In the genomic region with DNA sequence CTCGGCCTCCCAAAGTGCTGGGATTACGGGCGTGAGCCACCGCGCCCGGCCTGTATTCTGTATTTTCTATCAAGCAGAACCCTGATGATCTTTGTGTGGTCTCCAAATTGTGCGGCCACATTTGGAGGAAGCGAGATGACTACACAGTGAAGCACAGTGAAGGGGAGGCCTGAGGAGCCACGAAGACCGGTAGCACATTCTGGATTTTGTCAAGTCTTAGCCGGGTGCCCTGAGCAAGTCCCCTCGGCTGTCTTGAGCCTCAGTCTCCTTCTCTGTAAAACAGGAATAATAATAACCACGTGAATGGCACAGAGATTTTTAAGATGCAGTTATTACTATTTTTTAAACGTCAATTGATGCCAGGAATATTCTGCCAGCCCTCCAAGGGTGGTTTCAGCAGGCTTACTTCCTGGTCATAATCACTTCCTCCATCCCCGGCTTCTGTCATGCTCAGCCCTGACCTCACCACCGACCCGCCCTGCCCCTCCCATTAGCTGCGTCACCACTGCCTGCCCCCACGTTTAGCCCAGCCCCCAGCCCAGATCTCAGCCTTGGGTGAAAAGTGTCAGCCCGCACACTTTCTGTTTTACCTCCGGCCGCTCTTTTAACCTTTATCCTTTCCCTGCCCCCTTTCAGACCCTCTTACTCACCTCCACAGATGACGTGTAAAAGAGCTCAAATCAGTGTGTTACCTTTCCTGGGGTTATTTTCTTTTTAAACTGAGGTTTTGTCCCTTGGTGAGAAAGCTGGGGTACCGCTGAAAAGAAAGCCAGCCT, we compare ENCODE assay signal across 8 cellular contexts. TPM values are rescaled to one million over a fixed set of nuclear protein-coding genes. Genes with fewer than 3 reads are reported as not detected.
DNase-seq lines count a peak whose midpoint lies in the region; ATAC-seq and TF ChIP-seq lines count a peak whose summit lies in the region.

No MANE protein-coding gene starts in this region.

- peak; percentile 92 for ATAC-seq in GM18907 (IDR thresholded peaks at IDR 0.05; ENCODE audit: unreplicated experiment)
- peak; percentile 97 for ATAC-seq in HG03064 (IDR thresholded peaks at IDR 0.05; ENCODE audit: low read depth, unreplicated experiment)

- peaks cover 2% of the 10 kb centered on the region for H3K9me3 Mint-ChIP-seq in activated naive CD4-positive, alpha-beta T cell treated with anti-CD3 and anti-CD28 coated beads for 36 hours
- H3K9me3 Mint-ChIP-seq in progenitor cell of endocrine pancreas (ENCODE audit: low read depth): peaks cover 8% of the 10 kb centered on the region

- peak overlapping the region; percentile 86 for H3K27ac Mint-ChIP-seq in activated naive CD4-positive, alpha-beta T cell treated with anti-CD3 and anti-CD28 coated beads for 36 hours
- peak overlapping the region; percentile 90 for H3K27ac Mint-ChIP-seq in progenitor cell of endocrine pancreas

- peak; percentile 95 for DNase-seq in RWPE1 (ENCODE audit: low spot score)
- DNase-seq in activated naive CD4-positive, alpha-beta T cell treated with anti-CD3 and anti-CD28 coated beads for 36 hours: peak; percentile 98
- peak in 36 of 42 donors; percentile 22 to 76 (median 50) for DNase-seq in head of caudate nucleus
- peak; percentile 41 for DNase-seq in progenitor cell of endocrine pancreas (ENCODE audit: low spot score, unreplicated experiment)
- peak; percentile 94 for DNase-seq in ureter (ENCODE audit: low spot score)
- DNase-seq in NCI-H1417 treated with DMSO at 0.1 percent for 48 hours (lab: John Stamatoyannopoulos, UW): no peak

- intact Hi-C loops in activated naive CD4-positive, alpha-beta T cell treated with anti-CD3 and anti-CD28 coated beads for 36 hours (cut with micrococcal nuclease): loop anchor here (1.0 kb wide), 6 partner anchors 9 to 337 kb away; a partner anchor contains a TSS
- intact Hi-C loops in head of caudate nucleus (cut with DNase I): no loop called here

- H3K36me3 Mint-ChIP-seq in activated naive CD4-positive, alpha-beta T cell treated with anti-CD3 and anti-CD28 coated beads for 36 hours (ENCODE audit: low read depth): no peaks in the 10 kb centered on the region
- H3K36me3 Mint-ChIP-seq in progenitor cell of endocrine pancreas (ENCODE audit: insufficient read depth): no peaks in the 10 kb centered on the region

- POLR2A ChIA-PET in RWPE1 (lab: Yijun Ruan, JAX; ENCODE audit: low non-redundant PET): interaction anchor here (0.6 kb wide), 4 partner anchors 10 to 246 kb away, joined by 3 to 5 read pairs (median 4); no protein-coding TSS in a partner anchor

- peak overlapping the region; percentile 43 for H3K4me3 Mint-ChIP-seq in activated naive CD4-positive, alpha-beta T cell treated with anti-CD3 and anti-CD28 coated beads for 36 hours
- H3K4me3 Mint-ChIP-seq in progenitor cell of endocrine pancreas (ENCODE audit: low read depth): peak overlapping the region; percentile 20

- CTCF ChIA-PET in RWPE1 (lab: Yijun Ruan, JAX): interaction anchor here (0.5 kb wide), 1 partner anchor 143 kb away, joined by 3 read pairs; no protein-coding TSS in a partner anchor
- CTCF ChIA-PET in activated naive CD4-positive, alpha-beta T cell treated with anti-CD3 and anti-CD28 coated beads for 36 hours (lab: Charles Lee): interaction anchor here (0.6 to 1.7 kb wide), 9 partner anchors 10 to 339 kb away, joined by 3 to 5 read pairs (median 3); a partner anchor contains a TSS

- H3K27ac ChIP-seq in RWPE1: peak overlapping the region; percentile 66

- no peaks in the 10 kb centered on the region for H3K27me3 Mint-ChIP-seq in activated naive CD4-positive, alpha-beta T cell treated with anti-CD3 and anti-CD28 coated beads for 36 hours (ENCODE audit: low read depth)
- peaks cover 6% of the 10 kb centered on the region for H3K27me3 Mint-ChIP-seq in progenitor cell of endocrine pancreas

- peaks cover 14% of the 10 kb centered on the region for H3K4me1 Mint-ChIP-seq in activated naive CD4-positive, alpha-beta T cell treated with anti-CD3 and anti-CD28 coated beads for 36 hours (ENCODE audit: low read depth)
- peaks cover 7% of the 10 kb centered on the region for H3K4me1 Mint-ChIP-seq in progenitor cell of endocrine pancreas (ENCODE audit: low read depth)

- no peak for TF ChIP-seq CTCF in RWPE1 (conservative IDR thresholded peaks at IDR 0.05; ENCODE audit: low read depth)
- TF ChIP-seq CTCF in progenitor cell of endocrine pancreas (IDR thresholded peaks at IDR 0.05; ENCODE audit: unreplicated experiment): no peak

RNA-seq across cellular contexts. Expression of a gene that starts 27.0 kb away (rescaled TPM):
- 10 to 100 TPM; 33.4 to 36.2 TPM for total RNA-seq in activated naive CD4-positive, alpha-beta T cell treated with anti-CD3 and anti-CD28 coated beads for 36 hours
- total RNA-seq in progenitor cell of endocrine pancreas (150 and 158 TPM in 2 replicates), ureter (140 TPM)

RNA-seq across cellular contexts. Expression of a gene that starts 36.1 kb away (rescaled TPM):
- total RNA-seq in activated naive CD4-positive, alpha-beta T cell treated with anti-CD3 and anti-CD28 coated beads for 36 hours: 1 to 10 TPM; 7.0 to 7.3 TPM
- total RNA-seq in progenitor cell of endocrine pancreas (40.7 and 42.0 TPM in 2 replicates), ureter (84.2 TPM)
